8 cellular contexts compared by ENCODE assay signal in genomic region chr18:21110667-21111350, GRCh38. TPM values are rescaled to one million over a fixed set of nuclear protein-coding genes. Genes with fewer than 3 reads are reported as not detected.
DNase-seq lines count a peak whose midpoint lies in the region; ATAC-seq and TF ChIP-seq lines count a peak whose summit lies in the region.

No MANE protein-coding gene starts in this region.

- intact Hi-C loops in sigmoid colon (cut with DNase I) = loop anchor here (5.0 to 10.0 kb wide), 2 partner anchors 109 to 494 kb away; partner anchors contain the start of gene ESCO1

- H3K9me3 Mint-ChIP-seq in CD8-positive, alpha-beta memory T cell = no peaks in the 10 kb centered on the region
- H3K9me3 Mint-ChIP-seq in T-cell = no peaks in the 10 kb centered on the region

- H3K4me3 Mint-ChIP-seq in CD8-positive, alpha-beta memory T cell = no peak overlapping the region
- H3K4me3 Mint-ChIP-seq in T-cell = no peak overlapping the region

- no peaks in the 10 kb centered on the region for H3K9me3 ChIP-seq in CD8-positive, alpha-beta memory T cell (ENCODE audit: low read length)
- H3K9me3 ChIP-seq in hepatocyte (ENCODE audit: low read depth) (no peaks in the 10 kb centered on the region), sigmoid colon (no peaks in the 10 kb centered on the region)

- no peaks in the 10 kb centered on the region for H3K27me3 ChIP-seq in CD8-positive, alpha-beta memory T cell (ENCODE audit: insufficient read depth, low read length, poor library complexity, severe bottlenecking)
- no peaks in the 10 kb centered on the region for H3K27me3 ChIP-seq in hepatocyte
- H3K27me3 ChIP-seq in sigmoid colon = no peaks in the 10 kb centered on the region

- peaks cover 41% of the 10 kb centered on the region for H3K4me1 ChIP-seq in CD8-positive, alpha-beta memory T cell (ENCODE audit: insufficient read depth, low read length)
- H3K4me1 ChIP-seq in hepatocyte (ENCODE audit: insufficient read depth) (peaks cover 15% of the 10 kb centered on the region), sigmoid colon (peaks cover 0 to 54% (median 39%) of the 10 kb centered on the region in 4 donors)

- TF ChIP-seq POLR2A in sigmoid colon (IDR thresholded peaks at IDR 0.05) = no peak

- H3K4me3 ChIP-seq in CD8-positive, alpha-beta memory T cell (ENCODE audit: low read length) = peak overlapping the region; percentile 58
- H3K4me3 ChIP-seq in hepatocyte = peak overlapping the region; percentile 79
- H3K4me3 ChIP-seq in sigmoid colon = peak overlapping the region; percentile 70 to 98 (median 86)

- ATAC-seq in GM19467 (IDR thresholded peaks at IDR 0.05; ENCODE audit: unreplicated experiment) (peak; percentile 34), T-cell (replicated peaks in 1 of 4) (peak; percentile 36 to 52 (median 43))

- peaks cover 56% of the 10 kb centered on the region for H3K79me2 ChIP-seq in hepatocyte

- H3K9me2 ChIP-seq in hepatocyte (replicated peaks; ENCODE audit: insufficient read depth) = no peaks in the 10 kb centered on the region

- TF ChIP-seq CTCF in hepatocyte (IDR thresholded peaks at IDR 0.05; ENCODE audit: poor library complexity) = no peak
- no peak for TF ChIP-seq CTCF in sigmoid colon (IDR thresholded peaks at IDR 0.05)

- peaks cover 7 to 11% (median 7%) of the 10 kb centered on the region in 3 donors for H3K4me1 Mint-ChIP-seq in CD8-positive, alpha-beta memory T cell
- peaks cover 5 to 10% (median 9%) of the 10 kb centered on the region in 3 donors for H3K4me1 Mint-ChIP-seq in T-cell

- peak overlapping the region; percentile 90 for H3K4me2 ChIP-seq in hepatocyte

- peak overlapping the region; percentile 90 to 98 (median 95) for H3K27ac Mint-ChIP-seq in CD8-positive, alpha-beta memory T cell
- H3K27ac Mint-ChIP-seq in T-cell = peak overlapping the region; percentile 83 to 97

- H4K20me1 ChIP-seq in hepatocyte (ENCODE audit: insufficient read depth, poor library complexity, severe bottlenecking) = peaks cover 49% of the 10 kb centered on the region

- H3K36me3 ChIP-seq in CD8-positive, alpha-beta memory T cell (ENCODE audit: insufficient read depth, low read length) = no peaks in the 10 kb centered on the region
- H3K36me3 ChIP-seq in hepatocyte (replicated peaks; ENCODE audit: insufficient read depth, low read depth) (no peaks in the 10 kb centered on the region), sigmoid colon (no peaks in the 10 kb centered on the region)

- DNase-seq in CD8-positive, alpha-beta memory T cell = peak; percentile 56 to 82 (median 73)
- DNase-seq in HPDE6-E6E7 (ENCODE audit: extremely low spot score) = peak; percentile 4
- peak; percentile 40 to 72 (median 59) for DNase-seq in T-cell
- DNase-seq in amniotic epithelial cell (ENCODE audit: low read depth) = peak; percentile 46
- DNase-seq in hepatocyte (ENCODE audit: low spot score) = peak; percentile 56
- DNase-seq in sigmoid colon = peak; percentile 74
- DNase-seq in AG08395 (ENCODE audit: low spot score) = no peak

- under 1% methylated on average over 45 of the region's 47 CpGs for WGBS in hepatocyte (ENCODE audit: low lambda C conversion rate, missing lambda C conversion rate)
- WGBS in sigmoid colon, 2 donors = 0% methylated on average over 47 of the region's 47 CpGs

- H2AFZ ChIP-seq in hepatocyte = peak overlapping the region; percentile 88

- POLR2A ChIA-PET in CD8-positive, alpha-beta memory T cell (lab: Charles Lee) = interaction anchor here (0.6 to 1.7 kb wide), 4 partner anchors 24 to 649 kb away, joined by 3 to 9 read pairs (median 4); partner anchors contain the start of gene ESCO1
- POLR2A ChIA-PET in T-cell (lab: Charles Lee) = interaction anchor here (0.6 kb wide), 2 partner anchors 26 to 107 kb away, joined by 5 to 6 read pairs; no protein-coding TSS in a partner anchor

- H3K27ac ChIP-seq in CD8-positive, alpha-beta memory T cell (ENCODE audit: low read depth, low read length) = peak overlapping the region; percentile 88
- H3K27ac ChIP-seq in hepatocyte (peak overlapping the region; percentile 98), sigmoid colon (peak overlapping the region; percentile 93 to 99 (median 96))

- CTCF ChIA-PET in CD8-positive, alpha-beta memory T cell (lab: Charles Lee) = interaction anchor here (0.9 to 1.3 kb wide), 4 partner anchors 13 to 490 kb away, joined by 3 to 4 read pairs (median 3); partner anchors contain the start of gene ESCO1
- CTCF ChIA-PET in T-cell (lab: Charles Lee) = interaction anchor here (0.6 to 1.5 kb wide), 3 partner anchors 85 to 490 kb away, joined by 4 to 10 read pairs (median 5); partner anchors contain the start of gene ESCO1 (in 1 of the 2)

- H3K27me3 Mint-ChIP-seq in CD8-positive, alpha-beta memory T cell = no peaks in the 10 kb centered on the region
- H3K27me3 Mint-ChIP-seq in T-cell = no peaks in the 10 kb centered on the region

- H3K36me3 Mint-ChIP-seq in CD8-positive, alpha-beta memory T cell = peaks cover 0 to 19% (median 2%) of the 10 kb centered on the region in 3 donors
- peaks cover 6% of the 10 kb centered on the region for H3K36me3 Mint-ChIP-seq in T-cell

- no peak for TF ChIP-seq EP300 in sigmoid colon (IDR thresholded peaks at IDR 0.05)

RNA-seq across cellular contexts. Expression of gene ROCK1, which starts 0.8 kb away (rescaled TPM):
- 10 to 100 TPM; 62.0 to 66.5 TPM for total RNA-seq in CD8-positive, alpha-beta memory T cell
- polyA plus RNA-seq in CD8-positive, alpha-beta memory T cell = 41.7 TPM
- total RNA-seq in T-cell (100 to 1,000 TPM in 1 of 5 donors, 10 to 100 TPM in 4; 58.1 to 102 (median 64.2) TPM), hepatocyte (41.7 and 42.1 TPM in 2 replicates), sigmoid colon (10 to 100 TPM; 55.8 to 86.7 (median 57.7) TPM)
- polyA plus RNA-seq in hepatocyte (22.5 and 29.9 TPM in 2 replicates), sigmoid colon (10 to 100 TPM in 1 of 3 donors, 1 to 10 TPM in 2; 7.8 to 18.2 (median 8.8) TPM)
